Comparison of ENCODE assay signal across 1 cellular context in genomic region chr1:100463809-100464424, GRCh38.
TF ChIP-seq lines count a peak whose summit lies in the region.

No MANE protein-coding gene starts in this region.

TF ChIP-seq in H1, 55 proteins besides CTCF, POLR2A, EP300 and RAD21 (continued from another document):
- TF ChIP-seq TAF7 (optimal IDR thresholded peaks at IDR 0.05; ENCODE audit: borderline replicate concordance, low read depth, low read length) (no peak), MAX (IDR thresholded peaks at IDR 0.05) (peak; percentile 87), ASH2L (IDR thresholded peaks at IDR 0.05; ENCODE audit: low read length) (peak; percentile 34), CHD2 (IDR thresholded peaks at IDR 0.05; ENCODE audit: low read length) (no peak), HDAC2 (IDR thresholded peaks at IDR 0.05; ENCODE audit: borderline replicate concordance in 1 of 2, low read depth in 2 of 2, low read length in 2 of 2) (0 out of 4 replicates have a peak, but pooled peaks of 1 of the 2 experiments have one; percentile 73)
TF ChIP-seq in H1: peak in this region for 4.
